ENCODE assay signal across 1 cellular context in genomic region chr9:74942801-74943200, GRCh38.
TF ChIP-seq lines count a peak whose summit lies in the region.

No MANE protein-coding gene starts in this region.

TF ChIP-seq in HCT116, 20 proteins besides CTCF, POLR2A, EP300 and RAD21:
- TF ChIP-seq ZFX (IDR thresholded peaks at IDR 0.05) (no peak), YY1 (IDR thresholded peaks at IDR 0.05; ENCODE audit: extremely low read depth, insufficient replicate concordance, low read depth, low read length) (no peak), EGR1 (IDR thresholded peaks at IDR 0.05; ENCODE audit: low read depth) (no peak), JUND (IDR thresholded peaks at IDR 0.05) (no peak), ZNF274 (IDR thresholded peaks at IDR 0.05; ENCODE audit: low read depth, low read length) (no peak), SIN3A (IDR thresholded peaks at IDR 0.05; ENCODE audit: low read depth) (no peak), CBX3 (IDR thresholded peaks at IDR 0.05; ENCODE audit: low read depth) (no peak), ZBTB33 (IDR thresholded peaks at IDR 0.05; ENCODE audit: extremely low read depth, insufficient replicate concordance, low read length) (no peak), TCF7L2 (IDR thresholded peaks at IDR 0.05; ENCODE audit: borderline replicate concordance, extremely low read depth, insufficient read depth, insufficient read length) (no peak), POLR2AphosphoS5 (IDR thresholded peaks at IDR 0.05; ENCODE audit: low read depth, low read length) (no peak)
- TF ChIP-seq, protein P1, sequence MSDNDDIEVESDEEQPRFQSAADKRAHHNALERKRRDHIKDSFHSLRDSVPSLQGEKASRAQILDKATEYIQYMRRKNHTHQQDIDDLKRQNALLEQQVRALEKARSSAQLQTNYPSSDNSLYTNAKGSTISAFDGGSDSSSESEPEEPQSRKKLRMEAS (IDR thresholded peaks at IDR 0.05): no peak
